In the genomic region with DNA sequence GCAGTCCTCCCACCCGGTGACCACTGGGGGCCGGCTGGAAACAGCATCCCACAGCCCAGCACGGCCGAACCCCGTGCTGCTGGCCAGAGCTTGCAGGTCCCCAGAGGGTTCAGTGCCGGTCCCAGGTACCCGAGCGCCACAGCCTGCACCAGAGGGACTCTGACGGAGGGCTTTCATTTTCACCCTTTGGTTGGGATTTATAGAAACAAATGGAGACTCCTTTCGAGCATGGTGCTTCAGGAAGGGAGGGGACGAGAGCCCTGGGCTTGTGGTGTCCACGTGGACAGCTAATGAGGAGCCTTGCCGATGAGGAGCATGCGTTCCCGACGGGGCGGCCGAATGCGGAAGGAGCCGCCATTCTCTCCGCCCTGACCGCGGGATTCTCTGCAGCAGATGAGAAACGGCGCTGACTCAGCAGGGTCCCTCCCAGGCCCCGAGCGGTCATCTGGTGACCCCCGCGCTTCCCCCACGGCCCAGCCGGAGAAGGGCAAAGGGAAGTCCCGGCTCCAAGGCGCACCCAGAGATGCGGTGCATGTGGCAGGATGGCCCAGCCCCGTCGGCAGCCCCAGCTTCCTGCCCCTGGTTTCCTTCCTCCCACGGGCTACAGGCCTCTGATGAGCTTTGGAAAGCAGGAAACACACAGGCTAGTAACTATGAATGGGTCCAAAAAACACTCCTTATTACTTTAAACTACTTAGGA, we compare ENCODE assay signal across 8 cellular contexts. TPM values are rescaled to one million over a fixed set of nuclear protein-coding genes. Genes with fewer than 3 reads are reported as not detected.
A peak's percentile ranks its signal among the peaks of the same experiment; 100 is the strongest.
DNase-seq lines count a peak whose midpoint lies in the region; ATAC-seq and TF ChIP-seq lines count a peak whose summit lies in the region.

No MANE protein-coding gene starts in this region.

- H3K27me3 ChIP-seq in naive thymus-derived CD4-positive, alpha-beta T cell (ENCODE audit: control insufficient read depth in 2 of 2, insufficient read depth in 2 of 2, low read length in 2 of 2): no peaks in the 10 kb centered on the region
- H3K27me3 ChIP-seq in stomach smooth muscle (ENCODE audit: control insufficient read depth in 1 of 2, insufficient read depth in 2 of 2, low read length in 2 of 2): no peaks in the 10 kb centered on the region

- POLR2A ChIA-PET in naive thymus-derived CD4-positive, alpha-beta T cell (lab: Charles Lee): interaction anchor here (0.7 to 1.5 kb wide), 4 partner anchors 8 to 17 kb away, joined by 3 read pairs; partner anchors contain the start of gene SLC38A10

- peaks cover 0 to 49% (median 4%) of the 10 kb centered on the region in 3 experiments for H3K36me3 ChIP-seq in naive thymus-derived CD4-positive, alpha-beta T cell (ENCODE audit: control insufficient read depth in 2 of 3, insufficient read depth in 3 of 3, low read length in 3 of 3)
- H3K36me3 ChIP-seq in stomach smooth muscle (ENCODE audit: control insufficient read depth in 2 of 2, insufficient read depth in 2 of 2, low read length in 2 of 2): peaks cover 14 to 22% of the 10 kb centered on the region in 2 donors

- H3K9ac ChIP-seq in stomach smooth muscle (ENCODE audit: low read length in 2 of 2): peak overlapping the region in 1 of 2 donors; percentile 48

- TF ChIP-seq POLR2A in GM19193 (IDR thresholded peaks at IDR 0.05; ENCODE audit: extremely low read depth, insufficient read depth, insufficient read length): peak; percentile 68

- H3K4me3 Mint-ChIP-seq in naive thymus-derived CD4-positive, alpha-beta T cell: peak overlapping the region; percentile 83 to 90 (median 84)
- no peak overlapping the region for H3K4me3 Mint-ChIP-seq in type B pancreatic cell

- no peaks in the 10 kb centered on the region for H3K9me3 Mint-ChIP-seq in naive thymus-derived CD4-positive, alpha-beta T cell
- H3K9me3 Mint-ChIP-seq in type B pancreatic cell: no peaks in the 10 kb centered on the region

- H3K4me1 Mint-ChIP-seq in naive thymus-derived CD4-positive, alpha-beta T cell: peaks cover 33 to 45% (median 38%) of the 10 kb centered on the region in 7 donors
- no peaks in the 10 kb centered on the region for H3K4me1 Mint-ChIP-seq in type B pancreatic cell (ENCODE audit: unreplicated experiment)

- H3K27ac Mint-ChIP-seq in naive thymus-derived CD4-positive, alpha-beta T cell: peak overlapping the region; percentile 66 to 94 (median 79)
- H3K27ac Mint-ChIP-seq in type B pancreatic cell: no peak overlapping the region

- peak overlapping the region; percentile 68 for H3K27ac ChIP-seq in naive thymus-derived CD4-positive, alpha-beta T cell (ENCODE audit: low read depth, low read length)
- H3K27ac ChIP-seq in stomach smooth muscle (ENCODE audit: low read length): peak overlapping the region; percentile 37

- H3K27me3 Mint-ChIP-seq in naive thymus-derived CD4-positive, alpha-beta T cell: no peaks in the 10 kb centered on the region
- no peaks in the 10 kb centered on the region for H3K27me3 Mint-ChIP-seq in type B pancreatic cell

- H3K4me1 ChIP-seq in naive thymus-derived CD4-positive, alpha-beta T cell (ENCODE audit: control insufficient read depth in 2 of 2, insufficient read depth in 2 of 2, low read length in 2 of 2): peaks cover 16 to 17% of the 10 kb centered on the region in 2 donors
- peaks cover 21% of the 10 kb centered on the region for H3K4me1 ChIP-seq in stomach smooth muscle (ENCODE audit: control insufficient read depth, insufficient read depth, low read length)

- intact Hi-C loops in naive thymus-derived CD4-positive, alpha-beta T cell (cut with micrococcal nuclease): loop anchor here in 1 of 2 donors (1.0 kb wide), 1 partner anchor 10 kb away; the partner anchor contains the start of gene SLC38A10

- DNase-seq in activated CD4-positive, alpha-beta T cell treated with anti-CD3 and anti-CD28 coated beads for 4 hours: peak; percentile 49 to 60
- DNase-seq in dermis microvascular lymphatic vessel endothelial cell (ENCODE audit: low read depth in 2 of 2) (peak; percentile 49 to 76), NCI-H1436 treated with DMSO at 0.1 percent for 48 hours (lab: John Stamatoyannopoulos, UW) (no peak), type B pancreatic cell (ENCODE audit: extremely low spot score, unreplicated experiment) (no peak)
- peak; percentile 18 to 74 (median 46) for DNase-seq in naive thymus-derived CD4-positive, alpha-beta T cell

- CTCF ChIA-PET in naive thymus-derived CD4-positive, alpha-beta T cell (lab: Charles Lee): interaction anchor here (0.5 to 1.5 kb wide), 3 partner anchors 10 to 200 kb away, joined by 3 to 5 read pairs (median 4); no protein-coding TSS in a partner anchor

- H3K36me3 Mint-ChIP-seq in naive thymus-derived CD4-positive, alpha-beta T cell: peaks cover 0 to 15% (median 6%) of the 10 kb centered on the region in 5 donors
- H3K36me3 Mint-ChIP-seq in type B pancreatic cell: peaks cover 4% of the 10 kb centered on the region

- TF ChIP-seq CTCF in type B pancreatic cell (conservative IDR thresholded peaks at IDR 0.05): no peak

- H3K9me3 ChIP-seq in naive thymus-derived CD4-positive, alpha-beta T cell (ENCODE audit: control insufficient read depth in 2 of 3, low read length in 3 of 3): no peaks in the 10 kb centered on the region
- no peaks in the 10 kb centered on the region for H3K9me3 ChIP-seq in stomach smooth muscle (ENCODE audit: control insufficient read depth in 2 of 2, low read length in 2 of 2)

- ATAC-seq in naive thymus-derived CD4-positive, alpha-beta T cell: peak; percentile 94
- no peak for ATAC-seq in GM18907 (IDR thresholded peaks at IDR 0.05; ENCODE audit: unreplicated experiment)

- peak overlapping the region; percentile 79 for H3K4me3 ChIP-seq in naive thymus-derived CD4-positive, alpha-beta T cell (ENCODE audit: low read length)
- peak overlapping the region; percentile 40 to 57 for H3K4me3 ChIP-seq in stomach smooth muscle (ENCODE audit: low read length in 2 of 2)

RNA-seq across cellular contexts. Expression of gene SLC38A10, which starts 9.8 kb away (rescaled TPM):
- total RNA-seq in dermis microvascular lymphatic vessel endothelial cell (42.2 and 59.5 TPM in 2 replicates), type B pancreatic cell (ENCODE audit: low replicate concordance) (85.0 and 118 TPM in 2 replicates)
- 100 to 1,000 TPM in 1 of 5 experiments, 10 to 100 TPM in 4; 54.9 to 122 (median 86.5) TPM for total RNA-seq in naive thymus-derived CD4-positive, alpha-beta T cell
- polyA plus RNA-seq in naive thymus-derived CD4-positive, alpha-beta T cell: 10 to 100 TPM; 45.0 to 84.8 TPM

RNA-seq across cellular contexts. Expression of gene NDUFAF8, which starts 46.2 kb away (rescaled TPM):
- total RNA-seq in dermis microvascular lymphatic vessel endothelial cell (14.9 and 23.0 TPM in 2 replicates), type B pancreatic cell (ENCODE audit: low replicate concordance) (56.9 and 82.3 TPM in 2 replicates)
- 10 to 100 TPM; 34.2 to 45.6 (median 43.5) TPM for total RNA-seq in naive thymus-derived CD4-positive, alpha-beta T cell
- polyA plus RNA-seq in naive thymus-derived CD4-positive, alpha-beta T cell: 10 to 100 TPM; 60.4 to 85.9 TPM

RNA-seq across cellular contexts. Expression of gene TEPSIN, which starts 46.5 kb away (rescaled TPM):
- 6.5 and 9.2 TPM in 2 replicates for total RNA-seq in dermis microvascular lymphatic vessel endothelial cell
- 100 to 1,000 TPM in 2 of 5 experiments, 10 to 100 TPM in 3; 52.6 to 115 (median 90.0) TPM for total RNA-seq in naive thymus-derived CD4-positive, alpha-beta T cell
- polyA plus RNA-seq in naive thymus-derived CD4-positive, alpha-beta T cell: 1 to 10 TPM; 3.2 to 5.3 TPM
- 45.7 and 50.1 TPM in 2 replicates for total RNA-seq in type B pancreatic cell (ENCODE audit: low replicate concordance)

Comparison
In these comparisons a context has a peak if more than half of its experiments do, and no peak if none do; other contexts are left out.
1. DNase-seq: peak in activated CD4-positive, alpha-beta T cell treated with anti-CD3 and anti-CD28 coated beads for 4 hours (2 of 2), dermis microvascular lymphatic vessel endothelial cell (2 of 2) and naive thymus-derived CD4-positive, alpha-beta T cell (9 of 9); none in NCI-H1436 treated with DMSO at 0.1 percent for 48 hours (single experiment) and type B pancreatic cell (single experiment).